8 cellular contexts compared by ENCODE assay signal in the genomic region with DNA sequence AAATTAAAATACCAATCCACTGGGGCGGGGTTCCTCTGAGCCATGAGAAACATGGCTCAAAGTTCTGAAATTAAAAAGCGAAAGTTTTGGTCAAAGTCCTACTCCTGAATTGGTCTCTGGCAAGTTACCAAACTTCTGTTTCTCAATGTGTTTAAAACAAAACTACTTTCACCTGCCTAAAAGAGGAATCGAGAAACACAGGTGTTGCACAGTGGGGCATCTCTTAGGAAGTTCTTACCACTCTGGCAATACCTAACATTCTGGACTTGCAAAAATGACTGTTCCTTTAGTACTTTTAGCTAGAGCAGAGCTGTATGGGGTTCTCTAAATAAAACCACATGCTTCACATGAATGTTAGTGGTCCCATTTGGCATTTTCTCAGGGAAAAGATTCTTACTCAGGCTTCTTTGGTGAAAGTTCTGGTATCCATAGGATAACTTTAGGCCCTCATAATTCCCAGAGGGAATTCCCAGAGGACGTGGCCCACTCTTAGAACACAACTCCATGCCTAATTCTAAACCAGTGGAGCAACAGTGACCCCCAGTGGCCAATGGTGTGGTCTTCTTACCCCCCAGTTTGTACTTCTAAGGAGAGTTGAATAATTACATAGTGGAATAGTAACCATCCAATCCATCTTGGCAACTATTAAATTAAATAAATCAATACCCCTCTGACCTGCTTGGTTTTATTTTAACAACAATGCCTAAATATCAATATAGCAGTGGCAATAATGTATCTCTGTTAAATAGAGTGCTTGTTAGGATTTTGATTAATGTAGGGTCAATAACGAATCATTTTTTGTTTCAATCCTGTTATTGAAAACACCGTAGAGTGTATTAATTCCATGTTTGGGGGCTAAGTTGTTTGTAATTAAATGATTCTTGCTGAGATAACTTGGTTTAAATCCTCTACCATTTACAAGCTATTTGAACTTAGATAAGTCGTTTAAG. TPM values are rescaled to one million over a fixed set of nuclear protein-coding genes. Genes with fewer than 3 reads are reported as not detected.
DNase-seq lines count a peak whose midpoint lies in the region; TF ChIP-seq lines count a peak whose summit lies in the region.

No MANE protein-coding gene starts in this region.

- H3F3A ChIP-seq in GM23248 (ENCODE audit: insufficient read depth) = no peaks in the 10 kb centered on the region

- H3K27ac ChIP-seq in GM23248 (no peak overlapping the region), Karpas-422 (ENCODE audit: low read length) (no peak overlapping the region), liver (ENCODE audit: low read depth in 1 of 2, low read length in 2 of 2) (peak overlapping the region; percentile 23 to 59)

- in situ Hi-C loops in GM23248 (cut with MboI) = no loop called here

- H2AFZ ChIP-seq in GM23248 (0 out of 2 replicates have a peak overlapping the region, but pooled peaks have one; percentile 17), Karpas-422 (ENCODE audit: low read length) (no peak overlapping the region)

- H3K79me2 ChIP-seq in GM23248 (ENCODE audit: insufficient read depth) (no peaks in the 10 kb centered on the region), Karpas-422 (ENCODE audit: low read length) (no peaks in the 10 kb centered on the region)

- H3K4me2 ChIP-seq in GM23248 (ENCODE audit: unreplicated experiment) (no peak overlapping the region), Karpas-422 (ENCODE audit: low read depth, low read length, poor library complexity, severe bottlenecking) (no peak overlapping the region)

- H3K27me3 ChIP-seq in GM23248 (replicated peaks; ENCODE audit: insufficient read depth) = no peaks in the 10 kb centered on the region
- no peaks in the 10 kb centered on the region for H3K27me3 ChIP-seq in Karpas-422 (ENCODE audit: low read length)
- no peaks in the 10 kb centered on the region for H3K27me3 ChIP-seq in liver (ENCODE audit: control insufficient read depth in 4 of 4, insufficient read depth in 4 of 4, low read length in 3 of 4)

- WGBS in GM23248 (ENCODE audit: low coverage in 1 of 2, low lambda C conversion rate in 2 of 2, missing lambda C conversion rate in 2 of 2), 2 experiments = 41 to 42% methylated on average over 7 of the region's 7 CpGs
- 41% methylated on average over 7 of the region's 7 CpGs for WGBS in liver

- no peaks in the 10 kb centered on the region for H3K9me2 ChIP-seq in GM23248 (ENCODE audit: insufficient read depth)
- H3K9me2 ChIP-seq in Karpas-422 (replicated peaks; ENCODE audit: insufficient read depth, low read length) = no peaks in the 10 kb centered on the region

- H3K4me1 ChIP-seq in GM23248 (ENCODE audit: insufficient read depth) (no peaks in the 10 kb centered on the region), Karpas-422 (ENCODE audit: low read length) (no peaks in the 10 kb centered on the region), liver (ENCODE audit: control insufficient read depth in 4 of 4, insufficient read depth in 4 of 4, low read length in 3 of 4) (peaks cover 0 to 11% (median 9%) of the 10 kb centered on the region in 4 donors)

- peak; percentile 77 for TF ChIP-seq CTCF in liver (IDR thresholded peaks at IDR 0.05; ENCODE audit: low read depth, low read length, missing input control)

- H4K20me1 ChIP-seq in GM23248 (ENCODE audit: insufficient read depth) (no peaks in the 10 kb centered on the region), Karpas-422 (ENCODE audit: insufficient read depth, low read depth, low read length) (no peaks in the 10 kb centered on the region)

- H3K9me3 ChIP-seq in GM23248 (ENCODE audit: low read depth) = no peaks in the 10 kb centered on the region
- H3K9me3 ChIP-seq in Karpas-422 (ENCODE audit: low read length) = no peaks in the 10 kb centered on the region
- H3K9me3 ChIP-seq in liver (ENCODE audit: control insufficient read depth in 4 of 4, low read length in 3 of 4) = no peaks in the 10 kb centered on the region

- DNase-seq in activated gamma-delta T cell treated with Interleukin-2 at 50 U/mL for 16 hours (peak; percentile 25), activated gamma-delta T cell (lab: John Stamatoyannopoulos, UW) (no peak), GM23248 (peak; percentile 61), Karpas-422 (peak; percentile 54), T follicular helper cell (ENCODE audit: low read depth) (peak; percentile 32)
- peak; percentile 8 for DNase-seq in central memory CD4-positive, alpha-beta T cell
- DNase-seq in stimulated activated naive CD4-positive, alpha-beta T cell (lab: John Stamatoyannopoulos, UW) = peak in 5 of 6 experiments; percentile 7 to 36 (median 23)

- peak; percentile 90 for TF ChIP-seq RAD21 in liver (IDR thresholded peaks at IDR 0.05)

- no peaks in the 10 kb centered on the region for H3K36me3 ChIP-seq in GM23248 (ENCODE audit: low read depth)
- no peaks in the 10 kb centered on the region for H3K36me3 ChIP-seq in Karpas-422 (ENCODE audit: insufficient read depth, low read length)
- no peaks in the 10 kb centered on the region for H3K36me3 ChIP-seq in liver (ENCODE audit: control insufficient read depth in 4 of 4, insufficient read depth in 3 of 4, low read depth in 1 of 4, low read length in 3 of 4)

- no peak overlapping the region for H3K9ac ChIP-seq in GM23248
- H3K9ac ChIP-seq in Karpas-422 (ENCODE audit: low read length) = no peak overlapping the region
- H3K9ac ChIP-seq in liver (ENCODE audit: low read depth in 1 of 2, low read length in 2 of 2) = peak overlapping the region; percentile 60 to 64

- H3K4me3 ChIP-seq in GM23248 = no peak overlapping the region
- H3K4me3 ChIP-seq in Karpas-422 (ENCODE audit: low read length) = no peak overlapping the region
- H3K4me3 ChIP-seq in liver (ENCODE audit: low read depth in 1 of 3, low read length in 3 of 3) = peak overlapping the region in 2 of 3 donors; percentile 27 to 45

TF ChIP-seq in liver, 16 proteins besides CTCF, POLR2A, EP300 and RAD21:
- TF ChIP-seq SP1 (IDR thresholded peaks at IDR 0.05) (no peak), YY1 (IDR thresholded peaks at IDR 0.05) (no peak), HNF4G (IDR thresholded peaks at IDR 0.05) (peak; percentile 65), HNF4A (conservative IDR thresholded peaks at IDR 0.05) (peak; percentile 79 to 80)
- TF ChIP-seq, protein P1, sequence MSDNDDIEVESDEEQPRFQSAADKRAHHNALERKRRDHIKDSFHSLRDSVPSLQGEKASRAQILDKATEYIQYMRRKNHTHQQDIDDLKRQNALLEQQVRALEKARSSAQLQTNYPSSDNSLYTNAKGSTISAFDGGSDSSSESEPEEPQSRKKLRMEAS (IDR thresholded peaks at IDR 0.05) = no peak
- TF ChIP-seq, protein P2, sequence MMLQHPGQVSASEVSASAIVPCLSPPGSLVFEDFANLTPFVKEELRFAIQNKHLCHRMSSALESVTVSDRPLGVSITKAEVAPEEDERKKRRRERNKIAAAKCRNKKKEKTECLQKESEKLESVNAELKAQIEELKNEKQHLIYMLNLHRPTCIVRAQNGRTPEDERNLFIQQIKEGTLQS (IDR thresholded peaks at IDR 0.05) = no peak
TF ChIP-seq in liver: peak in this region for 2.

RNA-seq across cellular contexts. Expression of a gene that starts 21.9 kb away (rescaled TPM):
- total RNA-seq in GM23248 (2014; rRNA removed; shearing (Covaris generic)) = under 0.01 and 0.11 TPM in 2 replicates
- polyA plus RNA-seq in GM23248 (2016; fragmentation: Nextera tagmentation; extraction: Ambion mirVana) (not detected in 2 replicates), liver (not detected)
- total RNA-seq in Karpas-422 (2014; rRNA removed; shearing (Covaris generic); ENCODE audit: low replicate concordance) = not detected in 2 replicates
- total RNA-seq in liver = under 1 TPM in 1 of 2 donors, not detected in 1; 0.47 TPM

Comparison
In these comparisons a context has a peak if more than half of its experiments do, and no peak if none do; other contexts are left out.
1. H3K27ac ChIP-seq: peak in liver (2 of 2); none in GM23248 (single experiment) and Karpas-422 (single experiment).
2. H3K4me3 ChIP-seq: peak in liver (2 of 3); none in GM23248 (single experiment) and Karpas-422 (single experiment).
3. H3K9ac ChIP-seq: peak in liver (2 of 2); none in GM23248 (single experiment) and Karpas-422 (single experiment).